Comparison of ENCODE assay signal across 27 cellular contexts in genomic region chr2:145200307-145200706, GRCh38.
DNase-seq lines count a peak whose midpoint lies in the region; ATAC-seq, FAIRE-seq and TF ChIP-seq lines count a peak whose summit lies in the region.
"Had no signal": no experiment of that assay in that cellular context is flagged by ENCODE, and none has a peak within 500 bp of the region (broad histone marks: within the 10 kb centered on the region; RNA-seq: fewer than 3 reads in every experiment).

No MANE protein-coding gene starts in this region.

- ATAC-seq in HepG2: no peak
- ATAC-seq in GM19328 (IDR thresholded peaks at IDR 0.05; ENCODE audit: unreplicated experiment): no peak
- ATAC-seq: heart right ventricle; left ventricle myocardium superior; SK-N-SH treated with all-trans-retinoic acid at 6 μM for 48 hours; stimulated activated naive CD8-positive, alpha-beta T cell treated with anti-CD3 and anti-CD28 coated beads, Interleukin-15, amount 100 ng/mL, for 72 hours; upper lobe of right lung had no signal

- no peak overlapping the region for H3K4me3 ChIP-seq in HepG2 (replicated peaks in 1 of 3; ENCODE audit: insufficient read depth in 1 of 3, low read depth in 2 of 3, low read length in 3 of 3)
- H3K4me3 ChIP-seq: heart right ventricle, prostate gland, upper lobe of right lung had no signal

- no peak for TF ChIP-seq CTCF in neural crest cell (conservative IDR thresholded peaks at IDR 0.05)
- no peak for TF ChIP-seq CTCF in HepG2 (CRISPR knock-in tag; IDR thresholded peaks at IDR 0.05)

- POLR2A ChIA-PET in HepG2 (lab: Yijun Ruan, JAX): no interaction called here

- 25% methylated on average over 3 of the region's 3 CpGs for WGBS in HepG2 (ENCODE audit: low lambda C conversion rate)

- H3K27ac Mint-ChIP-seq in neural crest cell (ENCODE audit: unreplicated experiment): peak overlapping the region; percentile 88
- H3K27ac Mint-ChIP-seq: activated CD4-positive, alpha-beta T cell treated with anti-CD3 and anti-CD28 coated beads, Interleukin-2, amount 10 ng/mL, durations not matched to agents 24 days and 14 days; activated naive CD4-positive, alpha-beta T cell treated with anti-CD3 and anti-CD28 coated beads, Interleukin-2, amount 10 ng/mL, durations not matched to agents 7 days and 5 days; nephron progenitor cell; stimulated activated naive CD8-positive, alpha-beta T cell treated with anti-CD3 and anti-CD28 coated beads, Interleukin-15, amount 100 ng/mL, for 72 hours; T-helper 2 cell treated with Interferon-gamma antibody and Interleukin-4, amounts not matched to agents 5 μg/mL and 100 μg/mL, for 36 hours had no signal

- H3K79me2 ChIP-seq in HepG2 (ENCODE audit: insufficient read depth, low read length): no peaks in the 10 kb centered on the region

- no peaks in the 10 kb centered on the region for H4K20me1 ChIP-seq in HepG2 (ENCODE audit: insufficient read depth, low read length)

- peak overlapping the region; percentile 68 for H3K4me3 Mint-ChIP-seq in neural crest cell
- H3K4me3 Mint-ChIP-seq: activated CD4-positive, alpha-beta T cell treated with anti-CD3 and anti-CD28 coated beads, Interleukin-2, amount 10 ng/mL, durations not matched to agents 24 days and 14 days; activated naive CD4-positive, alpha-beta T cell treated with anti-CD3 and anti-CD28 coated beads, Interleukin-2, amount 10 ng/mL, durations not matched to agents 7 days and 5 days; nephron progenitor cell; stimulated activated naive CD8-positive, alpha-beta T cell treated with anti-CD3 and anti-CD28 coated beads, Interleukin-15, amount 100 ng/mL, for 72 hours; T-helper 2 cell treated with Interferon-gamma antibody and Interleukin-4, amounts not matched to agents 5 μg/mL and 100 μg/mL, for 36 hours had no signal

- intact Hi-C loops in HepG2 (cut with micrococcal nuclease; ENCODE audit: unreplicated experiment): no loop called here

- no peak overlapping the region for H3K9ac ChIP-seq in HepG2 (ENCODE audit: insufficient read depth, low read depth, low read length)

- H3K4me1 Mint-ChIP-seq in neural crest cell: peaks cover 28% of the 10 kb centered on the region
- H3K4me1 Mint-ChIP-seq: activated CD4-positive, alpha-beta T cell treated with anti-CD3 and anti-CD28 coated beads, Interleukin-2, amount 10 ng/mL, durations not matched to agents 24 days and 14 days; activated naive CD4-positive, alpha-beta T cell treated with anti-CD3 and anti-CD28 coated beads, Interleukin-2, amount 10 ng/mL, durations not matched to agents 7 days and 5 days; stimulated activated naive CD8-positive, alpha-beta T cell treated with anti-CD3 and anti-CD28 coated beads, Interleukin-15, amount 100 ng/mL, for 72 hours had no signal

- TF ChIP-seq RAD21 in HepG2 (CRISPR knock-in tag; IDR thresholded peaks at IDR 0.05): no peak

- CTCF ChIA-PET in HepG2 (lab: Yijun Ruan, JAX; ENCODE audit: low intra/inter-chr PET ratio, low total read pairs): no interaction called here

- TF ChIP-seq EP300 in HepG2 (IDR thresholded peaks at IDR 0.05; ENCODE audit: low read depth in 2 of 2, low read length in 2 of 2) (no peak), HepG2 (CRISPR knock-in tag; IDR thresholded peaks at IDR 0.05; ENCODE audit: borderline replicate concordance) (no peak)

- FAIRE-seq in frontal cortex (lab: Jason Lieb, UNC) (no peak), HepG2 (lab: Jason Lieb, UNC) (no peak)

- no peaks in the 10 kb centered on the region for H3K27me3 ChIP-seq in HepG2 (ENCODE audit: control insufficient read depth in 1 of 2, insufficient read depth in 2 of 2, low read length in 2 of 2)
- H3K27me3 ChIP-seq: heart right ventricle, upper lobe of right lung had no signal

- H3K27me3 Mint-ChIP-seq in neural crest cell (ENCODE audit: low read depth): no peaks in the 10 kb centered on the region
- H3K27me3 Mint-ChIP-seq: activated CD4-positive, alpha-beta T cell treated with anti-CD3 and anti-CD28 coated beads, Interleukin-2, amount 10 ng/mL, durations not matched to agents 24 days and 14 days; activated naive CD4-positive, alpha-beta T cell treated with anti-CD3 and anti-CD28 coated beads, Interleukin-2, amount 10 ng/mL, durations not matched to agents 7 days and 5 days; stimulated activated naive CD8-positive, alpha-beta T cell treated with anti-CD3 and anti-CD28 coated beads, Interleukin-15, amount 100 ng/mL, for 72 hours had no signal

- H2AFZ ChIP-seq in HepG2 (ENCODE audit: low read length): no peak overlapping the region

- H3K36me3 ChIP-seq in HepG2 (replicated peaks in 1 of 2; ENCODE audit: control insufficient read depth in 1 of 2, insufficient read depth in 2 of 2, low read length in 2 of 2): no peaks in the 10 kb centered on the region
- H3K36me3 ChIP-seq: heart right ventricle, prostate gland, upper lobe of right lung, WERI-Rb-1 had no signal

- in situ Hi-C loops in HepG2 (cut with HindIII; ENCODE audit: extremely low pct_ligation_motif_present, low pct_unique_long_range_greater_than_20kb): no loop called here

- H3K36me3 Mint-ChIP-seq in neural crest cell (ENCODE audit: low read depth): no peaks in the 10 kb centered on the region
- H3K36me3 Mint-ChIP-seq: activated naive CD4-positive, alpha-beta T cell treated with anti-CD3 and anti-CD28 coated beads, Interleukin-2, amount 10 ng/mL, durations not matched to agents 7 days and 5 days had no signal

- H3K9me3 ChIP-seq in HepG2 (ENCODE audit: low read length): no peaks in the 10 kb centered on the region
- H3K9me3 ChIP-seq: heart right ventricle, prostate gland, upper lobe of right lung had no signal

- H3K27ac ChIP-seq in HepG2 (ENCODE audit: extremely low read length, insufficient read depth, low read length): no peak overlapping the region
- H3K27ac ChIP-seq: heart right ventricle, prostate gland, upper lobe of right lung, WERI-Rb-1 had no signal

- no peaks in the 10 kb centered on the region for H3K9me3 Mint-ChIP-seq in neural crest cell
- H3K9me3 Mint-ChIP-seq: activated CD4-positive, alpha-beta T cell treated with anti-CD3 and anti-CD28 coated beads, Interleukin-2, amount 10 ng/mL, durations not matched to agents 24 days and 14 days; activated naive CD4-positive, alpha-beta T cell treated with anti-CD3 and anti-CD28 coated beads, Interleukin-2, amount 10 ng/mL, durations not matched to agents 7 days and 5 days; nephron progenitor cell; stimulated activated naive CD8-positive, alpha-beta T cell treated with anti-CD3 and anti-CD28 coated beads, Interleukin-15, amount 100 ng/mL, for 72 hours; T-helper 2 cell treated with Interferon-gamma antibody and Interleukin-4, amounts not matched to agents 5 μg/mL and 100 μg/mL, for 36 hours had no signal

- no peak overlapping the region for H3K4me2 ChIP-seq in HepG2 (ENCODE audit: low read depth, low read length)

- no peaks in the 10 kb centered on the region for H3K4me1 ChIP-seq in HepG2 (ENCODE audit: insufficient read depth, low read length)
- H3K4me1 ChIP-seq: prostate gland, upper lobe of right lung had no signal

- BruUV-seq in HepG2 (replicated peaks; lab: Mats Ljungman, UMichigan): no TSS peak

- no peak for TF ChIP-seq POLR2A in HepG2 (IDR thresholded peaks at IDR 0.05; ENCODE audit: insufficient read depth in 1 of 2, low read depth in 2 of 2, low read length in 2 of 2)

- peak; percentile 88 for DNase-seq in Ammon's horn (ENCODE audit: low spot score)
- peak in 40 of 56 donors; percentile 3 to 81 (median 34) for DNase-seq in amygdala (lab: John Stamatoyannopoulos, UW)
- peak; percentile 7 to 17 for DNase-seq in frontal cortex (ENCODE audit: low spot score in 2 of 2)
- peak; percentile 8 for DNase-seq in neural crest cell (ENCODE audit: low read depth, low spot score)
- DNase-seq in HepG2 (ENCODE audit: low spot score): no peak
- DNase-seq in AG08395 (ENCODE audit: low spot score): no peak
- no peak for DNase-seq in stimulated activated naive CD4-positive, alpha-beta T cell (lab: John Stamatoyannopoulos, UW)
- DNase-seq: activated CD4-positive, alpha-beta T cell treated with anti-CD3 and anti-CD28 coated beads, Interleukin-2, amount 10 ng/mL, durations not matched to agents 24 days and 14 days; activated naive CD4-positive, alpha-beta T cell treated with anti-CD3 and anti-CD28 coated beads, Interleukin-2, amount 10 ng/mL, durations not matched to agents 7 days and 5 days; amniotic stem cell; central memory CD4-positive, alpha-beta T cell; dermis blood vessel endothelial cell; DMS79; GOT3; heart right ventricle; KBM-7; left ventricle myocardium superior; NCI-H1694 treated with DMSO at 0.1 percent for 48 hours; NCI-H226; nephron progenitor cell; stimulated activated naive CD8-positive, alpha-beta T cell treated with anti-CD3 and anti-CD28 coated beads, Interleukin-15, amount 100 ng/mL, for 72 hours; upper lobe of right lung; WERI-Rb-1 had no signal

TF ChIP-seq in HepG2, 621 proteins besides CTCF, POLR2A, EP300 and RAD21:
- no peak for TF ChIP-seq TERF1 (CRISPR knock-in tag; IDR thresholded peaks at IDR 0.05)
- no peak for TF ChIP-seq KDM6A (CRISPR knock-in tag; IDR thresholded peaks at IDR 0.05; ENCODE audit: low read depth)
- no peak for TF ChIP-seq TEF (CRISPR knock-in tag; IDR thresholded peaks at IDR 0.05)
- no peak for TF ChIP-seq ZNF747 (CRISPR knock-in tag; IDR thresholded peaks at IDR 0.05; ENCODE audit: borderline replicate concordance)
- no peak for TF ChIP-seq ZNF75D (CRISPR knock-in tag; IDR thresholded peaks at IDR 0.05; ENCODE audit: borderline replicate concordance)
- no peak for TF ChIP-seq ZNF282 (IDR thresholded peaks at IDR 0.05; ENCODE audit: partially characterized antibody)
- no peak for TF ChIP-seq WIZ (CRISPR knock-in tag; IDR thresholded peaks at IDR 0.05)

Comparison
In these comparisons a context has a peak if more than half of its experiments do, and no peak if none do; other contexts are left out.
1. DNase-seq: peak in Ammon's horn (single experiment), amygdala (40 of 56), frontal cortex (2 of 2) and neural crest cell (single experiment); none in HepG2 (single experiment), AG08395 (single experiment) and stimulated activated naive CD4-positive, alpha-beta T cell (0 of 6).